17 cellular contexts compared by ENCODE assay signal in the genomic region with DNA sequence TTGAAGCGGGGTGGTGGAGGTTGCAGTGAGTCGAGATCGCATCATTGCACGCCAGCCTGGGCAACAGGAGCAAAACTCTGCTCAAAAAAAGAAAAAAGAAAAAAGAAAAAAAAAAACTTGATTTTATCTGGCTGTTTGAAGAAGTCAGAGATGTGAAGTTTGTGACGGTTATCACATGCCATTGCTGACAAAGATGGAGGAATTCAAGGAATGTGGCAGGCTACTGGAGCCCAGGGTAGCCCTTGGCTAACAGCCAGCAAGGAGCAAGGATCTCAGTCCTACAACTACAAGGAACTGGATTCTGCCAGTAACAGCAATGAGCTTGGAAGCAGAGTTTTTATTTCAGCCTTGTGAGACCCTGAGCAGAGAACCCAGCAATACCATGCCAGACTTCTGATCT. TPM values are rescaled to one million over a fixed set of nuclear protein-coding genes. Genes with fewer than 3 reads are reported as not detected.
DNase-seq lines count a peak whose midpoint lies in the region; ATAC-seq and TF ChIP-seq lines count a peak whose summit lies in the region.
"Had no signal": no experiment of that assay in that cellular context is flagged by ENCODE, and none has a peak within 500 bp of the region (broad histone marks: within the 10 kb centered on the region; RNA-seq: fewer than 3 reads in every experiment).

No MANE protein-coding gene starts in this region.

- TF ChIP-seq CTCF in RWPE2 (IDR thresholded peaks at IDR 0.05; ENCODE audit: poor library complexity, severe bottlenecking) (no peak), fibroblast of the aortic adventitia (IDR thresholded peaks at IDR 0.05; ENCODE audit: insufficient read depth, low read length) (no peak), retinal pigment epithelial cell (conservative IDR thresholded peaks at IDR 0.05; ENCODE audit: low read depth, low read length) (no peak), thyroid gland (IDR thresholded peaks at IDR 0.05) (no peak)

- no peaks in the 10 kb centered on the region for H3K36me3 ChIP-seq in RWPE2 (ENCODE audit: low read depth)
- H3K36me3 ChIP-seq in thyroid gland, result no peaks in the 10 kb centered on the region
- H3K36me3 ChIP-seq: tibial nerve had no signal

- no peaks in the 10 kb centered on the region for H3K27me3 ChIP-seq in RWPE2 (ENCODE audit: insufficient read depth, poor library complexity, severe bottlenecking)
- H3K27me3 ChIP-seq in thyroid gland, result no peaks in the 10 kb centered on the region
- H3K27me3 ChIP-seq: tibial nerve had no signal

- intact Hi-C loops in left colon (cut with DNase I, micrococcal nuclease), result no loop called here
- intact Hi-C loops in thyroid gland (cut with DNase I), result no loop called here

- H3K4me1 ChIP-seq in RWPE2 (ENCODE audit: insufficient read depth, poor library complexity, severe bottlenecking), result no peaks in the 10 kb centered on the region
- no peaks in the 10 kb centered on the region for H3K4me1 ChIP-seq in thyroid gland
- H3K4me1 ChIP-seq: tibial nerve had no signal

- H3K27ac ChIP-seq in RWPE2 (ENCODE audit: poor library complexity, severe bottlenecking) (no peak overlapping the region), thyroid gland (no peak overlapping the region)
- H3K27ac ChIP-seq: tibial nerve had no signal

- WGBS in thyroid gland, 2 donors, result 80 to 81% methylated on average over 5 of the region's 5 CpGs

- H3K4me3 ChIP-seq in RWPE2 (ENCODE audit: severe bottlenecking) (no peak overlapping the region), fibroblast of the aortic adventitia (ENCODE audit: low read depth, low read length) (no peak overlapping the region), retinal pigment epithelial cell (ENCODE audit: low read length) (no peak overlapping the region), thyroid gland (replicated peaks in 1 of 3) (no peak overlapping the region)
- H3K4me3 ChIP-seq: tibial nerve had no signal

- peak; percentile 2 for DNase-seq in NCI-H82 (lab: John Stamatoyannopoulos, UW)
- DNase-seq in NCI-H82 treated with DMSO at 0.1 percent for 48 hours (lab: John Stamatoyannopoulos, UW; ENCODE audit: unreplicated experiment), result no peak
- no peak for DNase-seq in RWPE2 (ENCODE audit: low spot score)
- DNase-seq in fibroblast of the aortic adventitia (ENCODE audit: low read depth), result peak; percentile 31
- DNase-seq in retinal pigment epithelial cell (ENCODE audit: low read depth), result peak; percentile 82
- DNase-seq in left colon, result no peak
- no peak for DNase-seq in thyroid gland
- DNase-seq: 8988T; activated CD8-positive, alpha-beta T cell treated with anti-CD3 and anti-CD28 coated beads for 36 hours; activated effector memory CD4-positive, alpha-beta T cell treated with anti-CD3 and anti-CD28 coated beads, Interleukin-2, amount 50 U/mL, for 16 hours; caudate nucleus; NCI-H2171; OCI-M1; posterior cingulate gyrus; T-helper 9 cell had no signal

- H3K9me3 ChIP-seq in RWPE2 (ENCODE audit: severe bottlenecking) (no peaks in the 10 kb centered on the region), thyroid gland (no peaks in the 10 kb centered on the region)

- no peak for TF ChIP-seq POLR2A in thyroid gland (IDR thresholded peaks at IDR 0.05)

- ATAC-seq in RWPE2 (ENCODE audit: low read depth), result peak; percentile 44; the same call in 1 of the 3 replicates
- no peak for ATAC-seq in left colon
- ATAC-seq in HG02798 (IDR thresholded peaks at IDR 0.05; ENCODE audit: poor library complexity, unreplicated experiment), result no peak
- ATAC-seq: activated CD8-positive, alpha-beta T cell treated with anti-CD3 and anti-CD28 coated beads for 36 hours had no signal

RNA-seq across cellular contexts. Expression of gene TET2, which starts 24.3 kb away (rescaled TPM):
- total RNA-seq in fibroblast of the aortic adventitia (ENCODE audit: low replicate concordance), result 5.3 and 18.6 TPM in 2 replicates
- total RNA-seq in left colon, result 10 to 100 TPM; 30.8 to 31.2 TPM
- total RNA-seq in thyroid gland, result 10 to 100 TPM; 27.4 to 40.5 (median 32.4) TPM

Comparison
In these comparisons a context has a peak if more than half of its experiments do, and no peak if none do; other contexts are left out.
1. DNase-seq: peak in NCI-H82 (single experiment), fibroblast of the aortic adventitia (single experiment) and retinal pigment epithelial cell (single experiment); none in NCI-H82 treated with DMSO at 0.1 percent for 48 hours (single experiment), RWPE2 (single experiment), left colon (0 of 2) and thyroid gland (0 of 2).